In genomic region chr2:40304340-40304739, GRCh38 we compare ENCODE assay signal across 1 cellular context.
TF ChIP-seq lines count a peak whose summit lies in the region.

No MANE protein-coding gene starts in this region.

TF ChIP-seq in GM23338, 12 proteins besides CTCF, POLR2A, EP300 and RAD21 (continued from another document):
- TF ChIP-seq ZNF462 (CRISPR knock-in tag; IDR thresholded peaks at IDR 0.05) (no peak), STAT1 (IDR thresholded peaks at IDR 0.05; ENCODE audit: unreplicated experiment) (no peak), POLR2AphosphoS5 (IDR thresholded peaks at IDR 0.05; ENCODE audit: low read depth) (no peak)
- TF ChIP-seq, protein P1, sequence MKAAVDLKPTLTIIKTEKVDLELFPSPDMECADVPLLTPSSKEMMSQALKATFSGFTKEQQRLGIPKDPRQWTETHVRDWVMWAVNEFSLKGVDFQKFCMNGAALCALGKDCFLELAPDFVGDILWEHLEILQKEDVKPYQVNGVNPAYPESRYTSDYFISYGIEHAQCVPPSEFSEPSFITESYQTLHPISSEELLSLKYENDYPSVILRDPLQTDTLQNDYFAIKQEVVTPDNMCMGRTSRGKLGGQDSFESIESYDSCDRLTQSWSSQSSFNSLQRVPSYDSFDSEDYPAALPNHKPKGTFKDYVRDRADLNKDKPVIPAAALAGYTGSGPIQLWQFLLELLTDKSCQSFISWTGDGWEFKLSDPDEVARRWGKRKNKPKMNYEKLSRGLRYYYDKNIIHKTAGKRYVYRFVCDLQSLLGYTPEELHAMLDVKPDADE (IDR thresholded peaks at IDR 0.05): no peak
